Comparison of ENCODE assay signal across 24 cellular contexts in genomic region chr12:71460850-71461609, GRCh38.
"Had no signal": no experiment of that assay in that cellular context is flagged by ENCODE, and none has a peak within 500 bp of the region (broad histone marks: within the 10 kb centered on the region; RNA-seq: fewer than 3 reads in every experiment).

No MANE protein-coding gene starts in this region.

- H3K27ac ChIP-seq: adrenal gland, breast epithelium, colonic mucosa, Peyer's patch, RWPE1, SJCRH30, WERI-Rb-1 had no signal

- H3K9me3 ChIP-seq: adrenal gland, breast epithelium, colonic mucosa, Peyer's patch, SJCRH30 had no signal

- H3K4me1 ChIP-seq: adrenal gland, breast epithelium, colonic mucosa, Peyer's patch, SJCRH30 had no signal

- DNase-seq: activated CD4-positive, alpha-beta T cell treated with anti-CD3 and anti-CD28 coated beads for 36 hours; activated CD4-positive, alpha-beta T cell treated with anti-CD3 and anti-CD28 coated beads, Interleukin-2, amount 50 U/mL, for 1 hour; activated CD8-positive, alpha-beta memory T cell treated with anti-CD3 and anti-CD28 coated beads, Interleukin-2, amount 50 U/mL, for 4 hours; activated CD8-positive, alpha-beta T cell treated with anti-CD3 and anti-CD28 coated beads for 36 hours; activated naive CD4-positive, alpha-beta T cell treated with anti-CD3 and anti-CD28 coated beads, Interleukin-2, amount 50 U/mL, for 16 hours; activated naive CD8-positive, alpha-beta T cell treated with anti-CD3 and anti-CD28 coated beads, Interleukin-2, amount 10 ng/mL, durations not matched to agents 7 days and 5 days; activated T-cell treated with anti-CD3 and anti-CD28 coated beads, Interleukin-2, amount 50 U/mL, for 72 hours; adrenal gland; aorta; caudate nucleus; colonic mucosa; NCI-H1092; NCI-H1417; NCI-H1930; NCI-H510A treated with DMSO at 0.1 percent for 48 hours; NCI-H69; NK-92 treated with Interleukin-12 subunit alpha and Interleukin-12 subunit beta, amount 100 ng/mL, for 24 hours; Peyer's patch; Right ventricle myocardium superior; SJCRH30; SW 1271; WERI-Rb-1 had no signal

- H3K4me3 ChIP-seq: adrenal gland, breast epithelium, colonic mucosa, Peyer's patch, SJCRH30 had no signal

- H3K27me3 ChIP-seq: breast epithelium, colonic mucosa, Peyer's patch, SJCRH30 had no signal

- H3K36me3 ChIP-seq: adrenal gland, breast epithelium, colonic mucosa, Peyer's patch, SJCRH30, WERI-Rb-1 had no signal
